Comparison of ENCODE assay signal across 8 cellular contexts in genomic region chr14:63745858-63746425, GRCh38. TPM values are rescaled to one million over a fixed set of nuclear protein-coding genes. Genes with fewer than 3 reads are reported as not detected.
DNase-seq lines count a peak whose midpoint lies in the region; ATAC-seq and TF ChIP-seq lines count a peak whose summit lies in the region.

No MANE protein-coding gene starts in this region.

- intact Hi-C loops in activated CD4-positive, alpha-beta memory T cell treated with anti-CD3 and anti-CD28 coated beads for 36 hours (cut with micrococcal nuclease): no loop called here
- intact Hi-C loops in Right ventricle myocardium superior (cut with DNase I): no loop called here

- no peaks in the 10 kb centered on the region for H3K4me1 ChIP-seq in BE2C

- H3K27ac Mint-ChIP-seq in activated CD4-positive, alpha-beta memory T cell treated with anti-CD3 and anti-CD28 coated beads for 36 hours: no peak overlapping the region

- no peaks in the 10 kb centered on the region for H3K9me3 ChIP-seq in BE2C

- peak; percentile 5 for DNase-seq in activated naive CD4-positive, alpha-beta T cell treated with Interleukin-2 at 50 U/mL for 16 hours
- no peak for DNase-seq in activated naive CD4-positive, alpha-beta T cell treated with anti-CD3 and anti-CD28 coated beads, Interleukin-2, amount 50 U/mL, for 16 hours
- peak; percentile 28 for DNase-seq in activated CD4-positive, alpha-beta memory T cell treated with anti-CD3 and anti-CD28 coated beads for 36 hours
- no peak for DNase-seq in 8988T
- DNase-seq in T-helper 9 cell: no peak
- DNase-seq in Right ventricle myocardium superior: no peak
- DNase-seq in BE2C: no peak

- no peaks in the 10 kb centered on the region for H3K27me3 Mint-ChIP-seq in activated CD4-positive, alpha-beta memory T cell treated with anti-CD3 and anti-CD28 coated beads for 36 hours

- no peaks in the 10 kb centered on the region for H3K27me3 ChIP-seq in BE2C

- H3K9me3 Mint-ChIP-seq in activated CD4-positive, alpha-beta memory T cell treated with anti-CD3 and anti-CD28 coated beads for 36 hours: no peaks in the 10 kb centered on the region

- H3K4me1 Mint-ChIP-seq in activated CD4-positive, alpha-beta memory T cell treated with anti-CD3 and anti-CD28 coated beads for 36 hours (ENCODE audit: low read depth): peaks cover 11% of the 10 kb centered on the region

- no peaks in the 10 kb centered on the region for H3K36me3 Mint-ChIP-seq in activated CD4-positive, alpha-beta memory T cell treated with anti-CD3 and anti-CD28 coated beads for 36 hours

- H3K4me3 ChIP-seq in BE2C (ENCODE audit: low read depth, low read length): no peak overlapping the region

- TF ChIP-seq CTCF in BE2C (IDR thresholded peaks at IDR 0.05; ENCODE audit: low read depth, low read length): no peak

- CTCF ChIA-PET in activated CD4-positive, alpha-beta memory T cell treated with anti-CD3 and anti-CD28 coated beads for 36 hours (lab: Charles Lee): no interaction called here

- H3K36me3 ChIP-seq in BE2C: no peaks in the 10 kb centered on the region

- POLR2A ChIA-PET in activated CD4-positive, alpha-beta memory T cell treated with anti-CD3 and anti-CD28 coated beads for 36 hours (lab: Charles Lee): no interaction called here

- no peak overlapping the region for H3K4me3 Mint-ChIP-seq in activated CD4-positive, alpha-beta memory T cell treated with anti-CD3 and anti-CD28 coated beads for 36 hours

- peak; percentile 73 for ATAC-seq in HG03139 (IDR thresholded peaks at IDR 0.05; ENCODE audit: unreplicated experiment)
- ATAC-seq in Right ventricle myocardium superior (ENCODE audit: poor library complexity): no peak

RNA-seq across cellular contexts. Expression of gene SGPP1, which starts 18.1 kb away (rescaled TPM):
- total RNA-seq in activated CD4-positive, alpha-beta memory T cell treated with anti-CD3 and anti-CD28 coated beads for 36 hours: 10 to 100 TPM; 10.5 to 11.3 TPM
- 5.6 TPM for total RNA-seq in Right ventricle myocardium superior
- polyA plus RNA-seq in BE2C (2012; ENCODE audit: insufficient read depth, insufficient read length, low read depth): 7.9 TPM

Comparison
In these comparisons a context has a peak if more than half of its experiments do, and no peak if none do; other contexts are left out.
1. DNase-seq: peak in activated naive CD4-positive, alpha-beta T cell treated with Interleukin-2 at 50 U/mL for 16 hours (single experiment) and activated CD4-positive, alpha-beta memory T cell treated with anti-CD3 and anti-CD28 coated beads for 36 hours (single experiment); none in activated naive CD4-positive, alpha-beta T cell treated with anti-CD3 and anti-CD28 coated beads, Interleukin-2, amount 50 U/mL, for 16 hours (single experiment), 8988T (single experiment), T-helper 9 cell (single experiment), Right ventricle myocardium superior (single experiment) and BE2C (single experiment).